In genomic region chr5:9850456-9850855, GRCh38 we compare ENCODE assay signal across 22 cellular contexts.
"Had no signal": no experiment of that assay in that cellular context is flagged by ENCODE, and none has a peak within 500 bp of the region (broad histone marks: within the 10 kb centered on the region; RNA-seq: fewer than 3 reads in every experiment).

No MANE protein-coding gene starts in this region.

- H3K36me3 ChIP-seq: SJSA1 had no signal

- H3K4me1 ChIP-seq: SJSA1 had no signal

- H3K9me3 ChIP-seq: SJSA1 had no signal

- H3K36me3 Mint-ChIP-seq: IgD-negative memory B cell had no signal

- H3K4me3 ChIP-seq: K562, SJSA1, SK-N-MC had no signal

- H3K4me1 Mint-ChIP-seq: IgD-negative memory B cell had no signal

- H3K27me3 Mint-ChIP-seq: IgD-negative memory B cell had no signal

- H3K27me3 ChIP-seq: SJSA1 had no signal

- H3K27ac Mint-ChIP-seq: IgD-negative memory B cell had no signal

- DNase-seq: MV-4-11, NCI-H1048, NCI-H1105, NCI-H1417, NCI-H1436 treated with DMSO at 0.1 percent for 48 hours, NCI-H1694, NCI-H187 treated with DMSO at 0.1 percent for 48 hours, NCI-H2029 treated with DMSO at 0.1 percent for 48 hours, NCI-H226, NCI-H446, NCI-H510A, NCI-H524 treated with DMSO at 0.1 percent for 48 hours, NCI-H69, NCI-H774, Right ventricle myocardium superior, RPMI8226, SIG-M5 had no signal

- ATAC-seq: HepG2, K562 had no signal

- H3K27ac ChIP-seq: SJSA1, SK-N-MC had no signal
